In genomic region chr12:9794484-9795063, GRCh38 we compare ENCODE assay signal across 12 cellular contexts. TPM values are rescaled to one million over a fixed set of nuclear protein-coding genes. Genes with fewer than 3 reads are reported as not detected.
DNase-seq lines count a peak whose midpoint lies in the region; ATAC-seq and TF ChIP-seq lines count a peak whose summit lies in the region.
"Had no signal": no experiment of that assay in that cellular context is flagged by ENCODE, and none has a peak within 500 bp of the region (broad histone marks: within the 10 kb centered on the region; RNA-seq: fewer than 3 reads in every experiment).

No MANE protein-coding gene starts in this region.

- no peaks in the 10 kb centered on the region for H3K27me3 ChIP-seq in ACC112 (ENCODE audit: insufficient read depth, low read length)
- H3K27me3 ChIP-seq in brain microvascular endothelial cell (replicated peaks), result no peaks in the 10 kb centered on the region
- no peaks in the 10 kb centered on the region for H3K27me3 ChIP-seq in ascending aorta
- H3K27me3 ChIP-seq: BE2C, right lobe of liver had no signal

- H3K4me1 ChIP-seq in ACC112 (ENCODE audit: control insufficient read depth, insufficient read depth, low read length, unreplicated experiment) (peaks cover 27% of the 10 kb centered on the region), ascending aorta (no peaks in the 10 kb centered on the region)
- H3K4me1 ChIP-seq: BE2C, right lobe of liver had no signal

- intact Hi-C loops in ascending aorta (cut with DNase I), result no loop called here

- peak overlapping the region; percentile 63 for H2AFZ ChIP-seq in ACC112 (ENCODE audit: low read length, unreplicated experiment)

- H3K79me2 ChIP-seq in ACC112 (ENCODE audit: control insufficient read depth, insufficient read depth, low read length, unreplicated experiment), result no peaks in the 10 kb centered on the region

- in situ Hi-C loops in brain microvascular endothelial cell (cut with HindIII; ENCODE audit: low pct_ligation_motif_present, low sequenced_read_pairs), result no loop called here

- peak; percentile 46 for ATAC-seq in GM18502 (IDR thresholded peaks at IDR 0.05; ENCODE audit: poor library complexity, unreplicated experiment)
- ATAC-seq: right lobe of liver had no signal

- H3K36me3 ChIP-seq in ACC112 (ENCODE audit: insufficient read depth, low read length), result no peaks in the 10 kb centered on the region
- no peaks in the 10 kb centered on the region for H3K36me3 ChIP-seq in brain microvascular endothelial cell (replicated peaks)
- H3K36me3 ChIP-seq in ascending aorta, result no peaks in the 10 kb centered on the region
- H3K36me3 ChIP-seq: BE2C, right lobe of liver had no signal

- H3K27ac ChIP-seq in ACC112 (ENCODE audit: low read depth, low read length), result no peak overlapping the region
- H3K27ac ChIP-seq in brain microvascular endothelial cell, result peak overlapping the region; percentile 41
- H3K27ac ChIP-seq in ascending aorta, result no peak overlapping the region
- H3K27ac ChIP-seq: right lobe of liver had no signal

- DNase-seq in NAMALWA (ENCODE audit: low spot score) (peak; percentile 33), brain microvascular endothelial cell (no peak), H4 (ENCODE audit: low spot score) (no peak), ascending aorta (ENCODE audit: low spot score in 2 of 2) (no peak), NCI-H1092 (lab: John Stamatoyannopoulos, UW) (no peak), NK-92 (lab: John Stamatoyannopoulos, UW; ENCODE audit: unreplicated experiment) (no peak)
- DNase-seq: BE2C, right lobe of liver had no signal

- H3K4me3 ChIP-seq in ACC112 (ENCODE audit: low read depth, low read length) (no peak overlapping the region), brain microvascular endothelial cell (ENCODE audit: low read depth, low read length) (no peak overlapping the region), ascending aorta (no peak overlapping the region)
- H3K4me3 ChIP-seq: right lobe of liver had no signal

- no peaks in the 10 kb centered on the region for H3K9me3 ChIP-seq in ascending aorta
- H3K9me3 ChIP-seq: BE2C, right lobe of liver had no signal

- no peak for TF ChIP-seq CTCF in brain microvascular endothelial cell (IDR thresholded peaks at IDR 0.05; ENCODE audit: low read depth, low read length, missing control alignments)
- TF ChIP-seq CTCF in ascending aorta (IDR thresholded peaks at IDR 0.05), result no peak

RNA-seq across cellular contexts. Expression of gene KLRF1, which starts 32.7 kb away (rescaled TPM):
- 0.49 and 0.75 TPM in 2 replicates for total RNA-seq in H4 (2014; rRNA removed; shearing (Covaris generic))
- not detected for total RNA-seq in ascending aorta
- total RNA-seq: cerebellum, MCF 10A had no signal

RNA-seq across cellular contexts. Expression of gene CD69, which starts 33.9 kb away (rescaled TPM):
- not detected in 2 replicates for total RNA-seq in H4 (2014; rRNA removed; shearing (Covaris generic))
- 1.3 TPM for total RNA-seq in ascending aorta
- total RNA-seq: MCF 10A had no signal
